20 cellular contexts compared by ENCODE assay signal in genomic region chr7:137684776-137685175, GRCh38.
"Had no signal": no experiment of that assay in that cellular context is flagged by ENCODE, and none has a peak within 500 bp of the region (broad histone marks: within the 10 kb centered on the region; RNA-seq: fewer than 3 reads in every experiment).

No MANE protein-coding gene starts in this region.

- H3K4me1 Mint-ChIP-seq: activated naive CD8-positive, alpha-beta T cell treated with anti-CD3 and anti-CD28 coated beads for 36 hours; nephron had no signal

- H3K27me3 ChIP-seq: cardiac muscle cell had no signal

- ATAC-seq: activated T-cell treated with anti-CD3 and anti-CD28 coated beads, Interleukin-2, amount 50 U/mL, for 4 hours; WTC11 had no signal

- H3K27ac Mint-ChIP-seq: activated naive CD8-positive, alpha-beta T cell treated with anti-CD3 and anti-CD28 coated beads for 36 hours; activated T-helper 2 cell treated with anti-CD3 and anti-CD28 coated beads, Interferon-gamma antibody, Interleukin-2, Interleukin-4, amounts not matched to agents 10 μg/mL and 5 μg/mL and 100 μg/mL, durations not matched to agents 14 hours and 24 hours and 36 hours; nephron; T-helper 1 cell treated with Interleukin-12 subunit alpha and Interleukin-12 subunit beta and Interleukin-4 antibody, amounts not matched to agents 30 μg/mL and 1 μg/mL, for 36 hours; type B pancreatic cell; WTC11 had no signal

- H3K36me3 ChIP-seq: cardiac muscle cell, thoracic aorta had no signal

- H3K4me3 Mint-ChIP-seq: activated naive CD8-positive, alpha-beta T cell treated with anti-CD3 and anti-CD28 coated beads for 36 hours; activated T-cell treated with anti-CD3 and anti-CD28 coated beads, Interleukin-2, amount 50 U/mL, for 4 hours; nephron; T-helper 1 cell treated with Interleukin-12 subunit alpha and Interleukin-12 subunit beta and Interleukin-4 antibody, amounts not matched to agents 30 μg/mL and 1 μg/mL, for 36 hours; type B pancreatic cell; WTC11 had no signal

- H3K27ac ChIP-seq: cardiac muscle cell, thoracic aorta had no signal

- H3K9me3 Mint-ChIP-seq: activated naive CD8-positive, alpha-beta T cell treated with anti-CD3 and anti-CD28 coated beads for 36 hours; activated T-cell treated with anti-CD3 and anti-CD28 coated beads, Interleukin-2, amount 50 U/mL, for 4 hours; activated T-helper 2 cell treated with anti-CD3 and anti-CD28 coated beads, Interferon-gamma antibody, Interleukin-2, Interleukin-4, amounts not matched to agents 10 μg/mL and 5 μg/mL and 100 μg/mL, durations not matched to agents 14 hours and 24 hours and 36 hours; nephron; T-helper 1 cell treated with Interleukin-12 subunit alpha and Interleukin-12 subunit beta and Interleukin-4 antibody, amounts not matched to agents 30 μg/mL and 1 μg/mL, for 36 hours; type B pancreatic cell had no signal

- H3K36me3 Mint-ChIP-seq: activated naive CD8-positive, alpha-beta T cell treated with anti-CD3 and anti-CD28 coated beads for 36 hours; type B pancreatic cell; WTC11 had no signal

- DNase-seq: activated CD4-positive, alpha-beta T cell treated with anti-CD3 and anti-CD28 coated beads for 4 hours; activated CD4-positive, alpha-beta T cell treated with anti-CD3 and anti-CD28 coated beads, Interleukin-2, amount 50 U/mL, for 48 hours; activated CD8-positive, alpha-beta memory T cell treated with anti-CD3 and anti-CD28 coated beads, Interleukin-2, amount 50 U/mL, for 48 hours; activated naive CD4-positive, alpha-beta T cell; activated naive CD8-positive, alpha-beta T cell treated with anti-CD3 and anti-CD28 coated beads for 36 hours; activated T-cell treated with anti-CD3 and anti-CD28 coated beads, Interleukin-2, amount 50 U/mL, for 4 hours; kidney; midbrain; nucleus accumbens; posterior cingulate gyrus; stimulated activated CD4-positive, alpha-beta T cell treated with anti-CD3 and anti-CD28 coated beads, Interleukin-4, amount 100 ng/mL, for 24 hours; stimulated activated naive CD4-positive, alpha-beta T cell treated with Interleukin-2 at 50 U/mL for 16 hours; T1000 had no signal

- H3K4me3 ChIP-seq: cardiac muscle cell, thoracic aorta had no signal

- H3K9me3 ChIP-seq: thoracic aorta had no signal
